In the genomic region with DNA sequence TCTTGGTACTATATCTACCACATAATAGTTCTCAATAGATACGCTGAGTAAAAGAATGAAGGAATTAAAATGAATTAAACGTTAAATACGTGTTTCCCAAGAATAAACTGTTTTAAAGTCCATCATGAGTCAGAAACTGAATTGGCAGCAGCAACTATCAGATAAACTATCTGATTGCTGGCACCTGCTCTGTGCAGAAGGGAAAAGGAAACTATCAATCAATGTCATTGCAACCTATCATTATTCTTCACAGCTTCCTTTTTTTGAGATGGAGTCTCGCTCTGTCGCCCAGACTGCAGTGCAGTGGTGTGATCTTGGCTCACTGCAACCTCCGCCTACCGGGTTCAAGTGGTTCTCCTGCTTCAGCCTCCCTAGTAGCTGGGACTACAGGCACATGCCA, we compare ENCODE assay signal across 15 cellular contexts. TPM values are rescaled to one million over a fixed set of nuclear protein-coding genes. Genes with fewer than 3 reads are reported as not detected.
DNase-seq lines count a peak whose midpoint lies in the region; ATAC-seq and TF ChIP-seq lines count a peak whose summit lies in the region.
"Had no signal": no experiment of that assay in that cellular context is flagged by ENCODE, and none has a peak within 500 bp of the region (broad histone marks: within the 10 kb centered on the region; RNA-seq: fewer than 3 reads in every experiment).

No MANE protein-coding gene starts in this region.

- no peak overlapping the region for H2AK5ac ChIP-seq in H9 (ENCODE audit: insufficient read length, low read length)

- no peaks in the 10 kb centered on the region for H3K9me2 ChIP-seq in DOHH2 (replicated peaks; ENCODE audit: control insufficient read depth, low read length)

- no peak overlapping the region for H2BK120ac ChIP-seq in H9 (ENCODE audit: low read depth, low read length, poor library complexity, severe bottlenecking)

- H4K8ac ChIP-seq in H9 (replicated peaks; ENCODE audit: insufficient read length, low read depth, low read length), result no peak overlapping the region

- H2BK12ac ChIP-seq in H9 (ENCODE audit: insufficient read length, low read depth, low read length), result no peak overlapping the region

- H4K20me1 ChIP-seq in DOHH2 (ENCODE audit: control insufficient read depth, insufficient read depth, low read depth, low read length) (no peaks in the 10 kb centered on the region), H9 (ENCODE audit: control insufficient read depth, insufficient read depth, insufficient read length) (no peaks in the 10 kb centered on the region)

- no peak overlapping the region for H3K18ac ChIP-seq in H9 (ENCODE audit: insufficient read length, low read depth, low read length)

- H3K27me3 ChIP-seq in DOHH2 (ENCODE audit: control insufficient read depth, low read length) (no peaks in the 10 kb centered on the region), spleen (replicated peaks in 1 of 7) (peaks cover 0 to 10% (median 0%) of the 10 kb centered on the region in 7 donors), H9 (ENCODE audit: insufficient read depth, low read length) (no peaks in the 10 kb centered on the region)
- H3K27me3 ChIP-seq: pancreas had no signal

- peak overlapping the region; percentile 30; the same call in 1 of the 2 replicates for H3K27ac ChIP-seq in DOHH2 (ENCODE audit: low read depth, low read length)
- H3K27ac ChIP-seq in HEK293 (ENCODE audit: extremely low read depth, low read depth, low read length), result no peak overlapping the region
- H3K27ac ChIP-seq in spleen, result no peak overlapping the region
- no peak overlapping the region for H3K27ac ChIP-seq in H9 (ENCODE audit: insufficient read length, low read depth, low read length)
- H3K27ac ChIP-seq: pancreas had no signal

- H4K91ac ChIP-seq in H9 (ENCODE audit: insufficient read length, low read depth, low read length), result no peak overlapping the region

- H4K5ac ChIP-seq in H9 (ENCODE audit: insufficient read length, low read depth, low read length), result no peak overlapping the region

- peaks cover 9% of the 10 kb centered on the region for H3K27me3 Mint-ChIP-seq in H9 (ENCODE audit: low read depth)

- no peaks in the 10 kb centered on the region for H3K9me3 Mint-ChIP-seq in H9
- H3K9me3 Mint-ChIP-seq: activated naive CD4-positive, alpha-beta T cell treated with anti-CD3 and anti-CD28 coated beads, Interleukin-2, amount 50 U/mL, for 24 hours; stimulated activated effector memory CD8-positive, alpha-beta T cell treated with anti-CD3 and anti-CD28 coated beads, Interleukin-12 subunit alpha, Interleukin-12 subunit beta, amount 100 ng/mL, for 72 hours had no signal

- H3K23me2 ChIP-seq in H9 (ENCODE audit: insufficient read length, low read depth, low read length, poor library complexity, severe bottlenecking), result no peaks in the 10 kb centered on the region

- peak; percentile 34 for DNase-seq in NCI-H2081 treated with DMSO at 0.1 percent for 48 hours (lab: John Stamatoyannopoulos, UW)
- DNase-seq in UCSD-AML1 (lab: John Stamatoyannopoulos, UW; ENCODE audit: unreplicated experiment), result peak; percentile 11
- DNase-seq in spleen, result no peak
- no peak for DNase-seq in GM13976 (ENCODE audit: low spot score)
- no peak for DNase-seq in H9
- DNase-seq: activated CD4-positive, alpha-beta T cell treated with anti-CD3 and anti-CD28 coated beads for 1 hour; activated CD8-positive, alpha-beta memory T cell treated with anti-CD3 and anti-CD28 coated beads, Interleukin-2, amount 50 U/mL, for 48 hours; NCI-H345; pancreas; trophoblast cell had no signal

- intact Hi-C loops in spleen (cut with DNase I; ENCODE audit: low total_unique reads), result no loop called here

- in situ Hi-C loops in GM13976 (cut with MboI; ENCODE audit: low sequenced_read_pairs, unreplicated experiment), result no loop called here

- H2BK15ac ChIP-seq in H9 (ENCODE audit: low read depth, low read length), result no peak overlapping the region

- H2BK20ac ChIP-seq in H9 (ENCODE audit: low read depth, low read length, poor library complexity, severe bottlenecking), result no peak overlapping the region

- TF ChIP-seq POLR2A in spleen (IDR thresholded peaks at IDR 0.05), result no peak

- H3K4me1 Mint-ChIP-seq in H9, result no peaks in the 10 kb centered on the region
- H3K4me1 Mint-ChIP-seq: activated naive CD4-positive, alpha-beta T cell treated with anti-CD3 and anti-CD28 coated beads, Interleukin-2, amount 50 U/mL, for 24 hours; stimulated activated effector memory CD8-positive, alpha-beta T cell treated with anti-CD3 and anti-CD28 coated beads, Interleukin-12 subunit alpha, Interleukin-12 subunit beta, amount 100 ng/mL, for 72 hours had no signal

- H3K56ac ChIP-seq in H9 (ENCODE audit: insufficient read length, low read depth, low read length), result no peak overlapping the region

- H3K4me2 ChIP-seq in DOHH2 (ENCODE audit: low read length) (peak overlapping the region; percentile 51), H9 (ENCODE audit: insufficient read depth, insufficient read length, low read length) (no peak overlapping the region)

- H3K36me3 ChIP-seq in DOHH2 (ENCODE audit: control insufficient read depth, low read length), result no peaks in the 10 kb centered on the region
- no peaks in the 10 kb centered on the region for H3K36me3 ChIP-seq in HEK293 (ENCODE audit: control insufficient read depth in 2 of 2, insufficient read depth in 1 of 2, low read length in 2 of 2)
- no peaks in the 10 kb centered on the region for H3K36me3 ChIP-seq in spleen
- H3K36me3 ChIP-seq: pancreas had no signal

- no peak for ATAC-seq in HG02571 (IDR thresholded peaks at IDR 0.05; ENCODE audit: unreplicated experiment)
- ATAC-seq: pancreas; stimulated activated effector memory CD8-positive, alpha-beta T cell treated with anti-CD3 and anti-CD28 coated beads, Interleukin-12 subunit alpha, Interleukin-12 subunit beta, amount 100 ng/mL, for 72 hours had no signal

- H3K36me3 Mint-ChIP-seq in H9 (ENCODE audit: insufficient read depth in 1 of 3, low read depth in 3 of 3), result no peaks in the 10 kb centered on the region
- H3K36me3 Mint-ChIP-seq: activated naive CD4-positive, alpha-beta T cell treated with anti-CD3 and anti-CD28 coated beads, Interleukin-2, amount 50 U/mL, for 24 hours; stimulated activated effector memory CD8-positive, alpha-beta T cell treated with anti-CD3 and anti-CD28 coated beads, Interleukin-12 subunit alpha, Interleukin-12 subunit beta, amount 100 ng/mL, for 72 hours had no signal

- no peak overlapping the region for H3K4me3 Mint-ChIP-seq in H9
- H3K4me3 Mint-ChIP-seq: activated naive CD4-positive, alpha-beta T cell treated with anti-CD3 and anti-CD28 coated beads, Interleukin-2, amount 50 U/mL, for 24 hours; stimulated activated effector memory CD8-positive, alpha-beta T cell treated with anti-CD3 and anti-CD28 coated beads, Interleukin-12 subunit alpha, Interleukin-12 subunit beta, amount 100 ng/mL, for 72 hours had no signal

- H3K79me2 ChIP-seq in DOHH2 (ENCODE audit: control insufficient read depth, low read length) (no peaks in the 10 kb centered on the region), H9 (ENCODE audit: insufficient read depth, low read length) (no peaks in the 10 kb centered on the region)

- CTCF ChIA-PET in HEK293 (lab: Yijun Ruan, JAX), result no interaction called here

- TF ChIP-seq CTCF in DOHH2 (IDR thresholded peaks at IDR 0.05; ENCODE audit: low read depth, low read length, poor library complexity, severe bottlenecking), result no peak
- no peak for TF ChIP-seq CTCF in HEK293 (tag by site-specific recombination; IDR thresholded peaks at IDR 0.05)
- TF ChIP-seq CTCF in spleen (IDR thresholded peaks at IDR 0.05 in 8 of 11, conservative IDR thresholded peaks at IDR 0.05 in 3 of 11), result no peak
- no peak for TF ChIP-seq CTCF in GM13976 (IDR thresholded peaks at IDR 0.05; ENCODE audit: borderline replicate concordance, control extremely low read depth, extremely low read depth, insufficient read depth, missing control alignments)
- no peak for TF ChIP-seq CTCF in H9 (conservative IDR thresholded peaks at IDR 0.05)

- no peak overlapping the region for H3K9ac ChIP-seq in H9 (ENCODE audit: extremely low read depth, insufficient read length, low read length)

- H3K23ac ChIP-seq in H9 (ENCODE audit: insufficient read length, low read depth, low read length), result no peak overlapping the region

- no peak overlapping the region for H2BK5ac ChIP-seq in H9 (ENCODE audit: insufficient read length, low read length)

- H3K4me3 ChIP-seq in DOHH2 (ENCODE audit: low read length) (peak overlapping the region; percentile 17; the same call in 1 of the 2 replicates), HEK293 (ENCODE audit: low read depth, low read length) (no peak overlapping the region), spleen (no peak overlapping the region)
- H3K4me3 ChIP-seq: pancreas had no signal

- 20 to 29% (median 24%) methylated on average over 7 of the region's 7 CpGs for WGBS in spleen, 5 donors
- no CpG with 5 or more reads among the region's 7 CpGs for WGBS in H9 (ENCODE audit: extremely low coverage, insufficient read length, low lambda C conversion rate)

- POLR2A ChIA-PET in HEK293 (lab: Yijun Ruan, JAX), result no interaction called here

- H3F3A ChIP-seq in DOHH2 (ENCODE audit: control insufficient read depth, insufficient read depth), result peaks cover 2% of the 10 kb centered on the region; the same call in 1 of the 2 replicates

- no peak overlapping the region for H3K4ac ChIP-seq in H9 (ENCODE audit: low read depth, low read length)

- H3K4me1 ChIP-seq in DOHH2 (ENCODE audit: control insufficient read depth, low read length), result peaks cover 31% of the 10 kb centered on the region
- no peaks in the 10 kb centered on the region for H3K4me1 ChIP-seq in HEK293 (ENCODE audit: control insufficient read depth, insufficient read depth, low read length)
- H3K4me1 ChIP-seq in spleen, result no peaks in the 10 kb centered on the region
- no peaks in the 10 kb centered on the region for H3K4me1 ChIP-seq in H9 (ENCODE audit: insufficient read depth, low read length)
- H3K4me1 ChIP-seq: pancreas had no signal

- no peak overlapping the region for H2AFZ ChIP-seq in H9 (ENCODE audit: low read length)

- H3K14ac ChIP-seq in H9 (ENCODE audit: insufficient read depth, low read length), result no peak overlapping the region

- H3K79me1 ChIP-seq in H9 (ENCODE audit: insufficient read depth, low read depth, low read length, poor library complexity, severe bottlenecking), result no peaks in the 10 kb centered on the region

- H3K9me3 ChIP-seq in DOHH2 (ENCODE audit: control insufficient read depth, insufficient read depth, low read length) (no peaks in the 10 kb centered on the region), HEK293 (ENCODE audit: control insufficient read depth, insufficient read depth, low read depth, low read length) (no peaks in the 10 kb centered on the region), spleen (no peaks in the 10 kb centered on the region), H9 (ENCODE audit: control insufficient read depth, low read depth, low read length) (no peaks in the 10 kb centered on the region)
- H3K9me3 ChIP-seq: pancreas had no signal

- H3T11ph ChIP-seq in H9 (ENCODE audit: low read length), result no peak overlapping the region

- H3K27ac Mint-ChIP-seq in H9, result no peak overlapping the region
- H3K27ac Mint-ChIP-seq: activated naive CD4-positive, alpha-beta T cell treated with anti-CD3 and anti-CD28 coated beads, Interleukin-2, amount 50 U/mL, for 24 hours; stimulated activated effector memory CD8-positive, alpha-beta T cell treated with anti-CD3 and anti-CD28 coated beads, Interleukin-12 subunit alpha, Interleukin-12 subunit beta, amount 100 ng/mL, for 72 hours had no signal

RNA-seq across cellular contexts. Expression of gene WDR36, which starts 8.8 kb away (rescaled TPM):
- total RNA-seq in spleen, result 10 to 100 TPM; 25.0 to 36.1 (median 29.1) TPM
- polyA plus RNA-seq in spleen, result 1 to 10 TPM; 7.9 to 9.6 (median 8.8) TPM
- 41.3 and 42.0 TPM in 2 replicates for total RNA-seq in H9 (2021)

RNA-seq across cellular contexts. Expression of gene TSLP, which starts 11.8 kb away (rescaled TPM):
- total RNA-seq in spleen (1 to 10 TPM in 2 of 7 donors, under 1 TPM in 4, not detected in 1; 0.34 to 1.1 (median 0.90) TPM), H9 (2021) (0.59 and 0.63 TPM in 2 replicates)
- polyA plus RNA-seq in spleen, result under 1 TPM; 0.35 to 0.45 (median 0.41) TPM

Comparison
In these comparisons a context has a peak if more than half of its experiments do, and no peak if none do; other contexts are left out.
1. DNase-seq: peak in NCI-H2081 treated with DMSO at 0.1 percent for 48 hours (single experiment) and UCSD-AML1 (single experiment); none in spleen (single experiment), GM13976 (single experiment) and H9 (single experiment).